Comparison of ENCODE assay signal across 16 cellular contexts in genomic region chr16:21597571-21598030, GRCh38. TPM values are rescaled to one million over a fixed set of nuclear protein-coding genes. Genes with fewer than 3 reads are reported as not detected.
DNase-seq lines count a peak whose midpoint lies in the region; ATAC-seq and TF ChIP-seq lines count a peak whose summit lies in the region.
"Had no signal": no experiment of that assay in that cellular context is flagged by ENCODE, and none has a peak within 500 bp of the region (broad histone marks: within the 10 kb centered on the region; RNA-seq: fewer than 3 reads in every experiment).

No MANE protein-coding gene starts in this region.

- DNase-seq in CD14-positive monocyte (ENCODE audit: low spot score) (no peak), GM23338 (ENCODE audit: low spot score) (no peak), natural killer cell (no peak), kidney tubule cell (ENCODE audit: low spot score) (no peak), NCI-H2029 treated with DMSO at 0.1 percent for 48 hours (lab: John Stamatoyannopoulos, UW) (no peak), MM.1S (no peak)
- DNase-seq in activated naive CD8-positive, alpha-beta T cell treated with anti-CD3 and anti-CD28 coated beads for 36 hours: no peak
- DNase-seq: GOT3; Kasumi-1; NCI-H187 treated with DMSO at 0.1 percent for 48 hours; SJCRH30; stimulated activated CD4-positive, alpha-beta T cell treated with anti-CD3 and anti-CD28 coated beads, Interleukin-4, amount 100 ng/mL, for 1 hour had no signal

- H3K27ac Mint-ChIP-seq in CD14-positive monocyte (peak overlapping the region; percentile 91 to 98 (median 96)), GM23338 (no peak overlapping the region), natural killer cell (peak overlapping the region; percentile 49 to 79)
- peak overlapping the region; percentile 88 for H3K27ac Mint-ChIP-seq in activated naive CD8-positive, alpha-beta T cell treated with anti-CD3 and anti-CD28 coated beads for 36 hours

- H3K27me3 ChIP-seq in GM23338 (ENCODE audit: insufficient read depth): no peaks in the 10 kb centered on the region
- no peaks in the 10 kb centered on the region for H3K27me3 ChIP-seq in MM.1S (replicated peaks; ENCODE audit: insufficient read depth, low read length)
- H3K27me3 ChIP-seq: esophagus muscularis mucosa, SJCRH30 had no signal

- H3K27ac ChIP-seq in GM23338 (ENCODE audit: low read depth): no peak overlapping the region
- no peak overlapping the region for H3K27ac ChIP-seq in MM.1S (ENCODE audit: low read length)
- H3K27ac ChIP-seq: SJCRH30 had no signal

- H3K4me3 ChIP-seq in GM23338: no peak overlapping the region
- no peak overlapping the region for H3K4me3 ChIP-seq in MM.1S (ENCODE audit: low read length)

- H2AFZ ChIP-seq in GM23338 (peak overlapping the region; percentile 41), MM.1S (ENCODE audit: low read length) (no peak overlapping the region)

- H3K4me2 ChIP-seq in GM23338 (no peak overlapping the region), MM.1S (ENCODE audit: low read depth, low read length) (no peak overlapping the region)

- ATAC-seq in GM23338 (no peak), natural killer cell (no peak), GM18519 (IDR thresholded peaks at IDR 0.05; ENCODE audit: low FRiP score, unreplicated experiment) (no peak)

- H3K79me2 ChIP-seq in GM23338 (replicated peaks; ENCODE audit: insufficient read depth) (peaks cover 26% of the 10 kb centered on the region), MM.1S (ENCODE audit: low read length) (peaks cover 27% of the 10 kb centered on the region)

- peaks cover 60% of the 10 kb centered on the region for H3K4me1 Mint-ChIP-seq in CD14-positive monocyte
- peaks cover 25% of the 10 kb centered on the region for H3K4me1 Mint-ChIP-seq in GM23338
- peaks cover 40% of the 10 kb centered on the region for H3K4me1 Mint-ChIP-seq in activated naive CD8-positive, alpha-beta T cell treated with anti-CD3 and anti-CD28 coated beads for 36 hours
- peaks cover 29 to 36% of the 10 kb centered on the region in 2 donors for H3K4me1 Mint-ChIP-seq in natural killer cell

- no peaks in the 10 kb centered on the region for H3K9me2 ChIP-seq in GM23338 (ENCODE audit: insufficient read depth)
- no peaks in the 10 kb centered on the region for H3K9me2 ChIP-seq in MM.1S (replicated peaks; ENCODE audit: insufficient read depth, low read length)

- TF ChIP-seq CTCF in CD14-positive monocyte (IDR thresholded peaks at IDR 0.05) (no peak), GM23338 (conservative IDR thresholded peaks at IDR 0.05; ENCODE audit: low read depth in 2 of 2) (no peak), natural killer cell (IDR thresholded peaks at IDR 0.05) (no peak), MM.1S (IDR thresholded peaks at IDR 0.05; ENCODE audit: low read length) (no peak)

- no peak overlapping the region for H3K9ac ChIP-seq in MM.1S (ENCODE audit: low read length)

- H3K4me3 Mint-ChIP-seq in CD14-positive monocyte: peak overlapping the region; percentile 86 to 89
- H3K4me3 Mint-ChIP-seq in GM23338: peak overlapping the region; percentile 92
- H3K4me3 Mint-ChIP-seq in activated naive CD8-positive, alpha-beta T cell treated with anti-CD3 and anti-CD28 coated beads for 36 hours: peak overlapping the region; percentile 84
- peak overlapping the region; percentile 85 for H3K4me3 Mint-ChIP-seq in natural killer cell

- peaks cover 16% of the 10 kb centered on the region; the same call in 1 of the 2 replicates for H4K20me1 ChIP-seq in GM23338 (replicated peaks; ENCODE audit: insufficient read depth)
- no peaks in the 10 kb centered on the region for H4K20me1 ChIP-seq in MM.1S (ENCODE audit: insufficient read depth, low read length)

- H3K27me3 Mint-ChIP-seq in CD14-positive monocyte (ENCODE audit: low read depth in 3 of 3) (no peaks in the 10 kb centered on the region), GM23338 (ENCODE audit: insufficient read depth, low read depth, poor library complexity) (peaks cover 3% of the 10 kb centered on the region), natural killer cell (ENCODE audit: low read depth in 2 of 2) (no peaks in the 10 kb centered on the region)
- H3K27me3 Mint-ChIP-seq in activated naive CD8-positive, alpha-beta T cell treated with anti-CD3 and anti-CD28 coated beads for 36 hours: no peaks in the 10 kb centered on the region

- H3K9me3 ChIP-seq in MM.1S (replicated peaks; ENCODE audit: insufficient read depth, low read length): no peaks in the 10 kb centered on the region
- H3K9me3 ChIP-seq: esophagus muscularis mucosa, SJCRH30 had no signal

- peaks cover 10% of the 10 kb centered on the region; the same call in 1 of the 2 replicates for H3K4me1 ChIP-seq in GM23338 (ENCODE audit: insufficient read depth)
- peaks cover 19% of the 10 kb centered on the region for H3K4me1 ChIP-seq in MM.1S (ENCODE audit: low read length)
- H3K4me1 ChIP-seq: SJCRH30 had no signal

- no peaks in the 10 kb centered on the region for H3K9me3 Mint-ChIP-seq in CD14-positive monocyte
- no peaks in the 10 kb centered on the region for H3K9me3 Mint-ChIP-seq in GM23338
- H3K9me3 Mint-ChIP-seq in activated naive CD8-positive, alpha-beta T cell treated with anti-CD3 and anti-CD28 coated beads for 36 hours: peaks cover 1% of the 10 kb centered on the region
- no peaks in the 10 kb centered on the region for H3K9me3 Mint-ChIP-seq in natural killer cell

- no peaks in the 10 kb centered on the region for H3K36me3 ChIP-seq in GM23338 (ENCODE audit: insufficient read depth)
- no peaks in the 10 kb centered on the region for H3K36me3 ChIP-seq in MM.1S (replicated peaks; ENCODE audit: insufficient read depth, low read length)
- H3K36me3 ChIP-seq: esophagus muscularis mucosa, SJCRH30 had no signal

- peaks cover 0 to 4% of the 10 kb centered on the region in 2 donors for H3K36me3 Mint-ChIP-seq in CD14-positive monocyte
- H3K36me3 Mint-ChIP-seq in GM23338 (ENCODE audit: low read depth): no peaks in the 10 kb centered on the region
- peaks cover 4% of the 10 kb centered on the region for H3K36me3 Mint-ChIP-seq in activated naive CD8-positive, alpha-beta T cell treated with anti-CD3 and anti-CD28 coated beads for 36 hours
- H3K36me3 Mint-ChIP-seq in natural killer cell: no peaks in the 10 kb centered on the region

- intact Hi-C loops in CD14-positive monocyte (cut with micrococcal nuclease) (loop anchor here in 1 of 2 donors (10.0 kb wide), 1 partner anchor 597 kb away; no protein-coding TSS in a partner anchor), natural killer cell (cut with micrococcal nuclease) (loop anchor here (2.0 to 5.0 kb wide), 3 partner anchors 47 to 1550 kb away; partner anchors contain the start of gene USP31)

- no peaks in the 10 kb centered on the region for H3F3A ChIP-seq in GM23338 (replicated peaks; ENCODE audit: low read depth)
- peaks cover 10% of the 10 kb centered on the region; the same call in 1 of the 2 replicates for H3F3A ChIP-seq in MM.1S (ENCODE audit: insufficient read depth, low read length)

TF ChIP-seq in GM23338, 12 proteins besides CTCF, POLR2A, EP300 and RAD21 (continues in another document):
- TF ChIP-seq JUNB (IDR thresholded peaks at IDR 0.05; ENCODE audit: unreplicated experiment) (no peak), NANOG (IDR thresholded peaks at IDR 0.05; ENCODE audit: borderline replicate concordance) (no peak)

RNA-seq across cellular contexts. Expression of gene METTL9, which starts 1.8 kb away (rescaled TPM):
- polyA plus RNA-seq in CD14-positive monocyte (100 to 1,000 TPM; 373 to 400 TPM), GM23338 (2016; fragmentation: Nextera tagmentation; extraction: Ambion mirVana) (66.4 and 72.5 TPM in 2 replicates)
- 152 and 180 TPM in 2 replicates for total RNA-seq in GM23338 (2014; rRNA removed; shearing (Covaris generic))
- 100 to 1,000 TPM in 1 of 2 experiments, 10 to 100 TPM in 1; 99.5 to 102 TPM for total RNA-seq in activated naive CD8-positive, alpha-beta T cell treated with anti-CD3 and anti-CD28 coated beads for 36 hours
- 100 to 1,000 TPM in 1 of 3 donors, 10 to 100 TPM in 2; 73.1 to 110 (median 85.1) TPM for total RNA-seq in natural killer cell

RNA-seq across cellular contexts. Expression of gene IGSF6, which starts 54.8 kb away (rescaled TPM):
- polyA plus RNA-seq in CD14-positive monocyte (100 to 1,000 TPM; 159 to 276 TPM), GM23338 (2016; fragmentation: Nextera tagmentation; extraction: Ambion mirVana) (0.17 and 0.19 TPM in 2 replicates)
- not detected in 2 replicates for total RNA-seq in GM23338 (2014; rRNA removed; shearing (Covaris generic))
- under 1 TPM; 0.10 to 0.14 TPM for total RNA-seq in activated naive CD8-positive, alpha-beta T cell treated with anti-CD3 and anti-CD28 coated beads for 36 hours
- 1 to 10 TPM; 2.2 to 4.4 (median 2.6) TPM for total RNA-seq in natural killer cell
- total RNA-seq: lung microvascular endothelial cell, SJCRH30 had no signal
- polyA plus RNA-seq: BJ had no signal
